In genomic region chr2:54512663-54513363, GRCh38 we compare ENCODE assay signal across 22 cellular contexts. TPM values are rescaled to one million over a fixed set of nuclear protein-coding genes. Genes with fewer than 3 reads are reported as not detected.
DNase-seq lines count a peak whose midpoint lies in the region; ATAC-seq and TF ChIP-seq lines count a peak whose summit lies in the region.
"Had no signal": no experiment of that assay in that cellular context is flagged by ENCODE, and none has a peak within 500 bp of the region (broad histone marks: within the 10 kb centered on the region; RNA-seq: fewer than 3 reads in every experiment).

No MANE protein-coding gene starts in this region.

- TF ChIP-seq CTCF in right atrium auricular region (IDR thresholded peaks at IDR 0.05) (no peak), liver (IDR thresholded peaks at IDR 0.05; ENCODE audit: low read depth, low read length, missing input control) (no peak)

- H3K9ac ChIP-seq in liver (ENCODE audit: low read depth in 1 of 2, low read length in 2 of 2), result no peak overlapping the region

- TF ChIP-seq RAD21 in liver (IDR thresholded peaks at IDR 0.05), result peak; percentile 5 to 18

- 69% methylated on average over 4 of the region's 4 CpGs for WGBS in liver

- H3K36me3 ChIP-seq in right atrium auricular region, result no peaks in the 10 kb centered on the region
- H3K36me3 ChIP-seq in liver (ENCODE audit: control insufficient read depth in 4 of 4, insufficient read depth in 3 of 4, low read depth in 1 of 4, low read length in 3 of 4), result peaks cover 0 to 2% (median 0%) of the 10 kb centered on the region in 4 donors
- H3K36me3 ChIP-seq: thyroid gland had no signal

- DNase-seq in Right ventricle myocardium superior (no peak), right atrium auricular region (ENCODE audit: low spot score) (no peak), NCI-H69 (lab: John Stamatoyannopoulos, UW) (peak; percentile 48), germinal center (ENCODE audit: low spot score) (no peak), NCI-H526 treated with DMSO at 0.1 percent for 48 hours (lab: John Stamatoyannopoulos, UW) (no peak)
- DNase-seq in activated CD4-positive, alpha-beta T cell treated with anti-CD3 and anti-CD28 coated beads for 1 hour, result no peak
- DNase-seq: activated naive CD4-positive, alpha-beta T cell; activated T-cell treated with anti-CD3 and anti-CD28 coated beads for 4 hours; aorta; CD4-positive, CD25-positive, alpha-beta regulatory T cell; DMS53; endodermal cell; heart right ventricle; KG1; mesendoderm; NCI-H1417 treated with DMSO at 0.1 percent for 48 hours; NCI-H446; T-cell had no signal

- no peaks in the 10 kb centered on the region for H3K27me3 ChIP-seq in right atrium auricular region
- no peaks in the 10 kb centered on the region for H3K27me3 ChIP-seq in liver (ENCODE audit: control insufficient read depth in 4 of 4, insufficient read depth in 4 of 4, low read length in 3 of 4)
- H3K27me3 ChIP-seq: heart right ventricle, thyroid gland had no signal

- H3K27ac ChIP-seq in right atrium auricular region (no peak overlapping the region), liver (ENCODE audit: low read depth in 1 of 2, low read length in 2 of 2) (peak overlapping the region in 1 of 2 donors; percentile 51)

- peaks cover 0 to 70% of the 10 kb centered on the region in 2 donors for H3K4me1 ChIP-seq in right atrium auricular region
- peaks cover 2 to 15% (median 11%) of the 10 kb centered on the region in 4 donors for H3K4me1 ChIP-seq in liver (ENCODE audit: control insufficient read depth in 4 of 4, insufficient read depth in 4 of 4, low read length in 3 of 4)

- H3K4me3 ChIP-seq in right atrium auricular region (no peak overlapping the region), liver (ENCODE audit: low read depth in 1 of 3, low read length in 3 of 3) (no peak overlapping the region)
- H3K4me3 ChIP-seq: heart right ventricle, thyroid gland had no signal

- ATAC-seq in Right ventricle myocardium superior (ENCODE audit: poor library complexity), result peak; percentile 4
- ATAC-seq in GM18873 (IDR thresholded peaks at IDR 0.05; ENCODE audit: low FRiP score, unreplicated experiment), result no peak
- ATAC-seq: natural killer cell treated with Interleukin-12 subunit alpha and Interleukin-12 subunit beta and Interleukin-15 and Interleukin-18, amount 100 ng/mL, for 72 hours had no signal

- H3K9me3 ChIP-seq in right atrium auricular region (no peaks in the 10 kb centered on the region), liver (ENCODE audit: control insufficient read depth in 4 of 4, low read length in 3 of 4) (no peaks in the 10 kb centered on the region)
- H3K9me3 ChIP-seq: heart right ventricle, thyroid gland had no signal

- intact Hi-C loops in Right ventricle myocardium superior (cut with DNase I), result loop anchor here (10.0 kb wide), 1 partner anchor 308 kb away; no protein-coding TSS in a partner anchor

TF ChIP-seq in liver, 16 proteins besides CTCF, POLR2A, EP300 and RAD21:
- TF ChIP-seq HNF4A (conservative IDR thresholded peaks at IDR 0.05) (peak; percentile 21 to 23), SP1 (IDR thresholded peaks at IDR 0.05) (no peak), YY1 (IDR thresholded peaks at IDR 0.05) (peak; percentile 31), HNF4G (IDR thresholded peaks at IDR 0.05) (no peak)
TF ChIP-seq in liver: peak in this region for 2.

RNA-seq across cellular contexts. Expression of gene SPTBN1, which starts 56.7 kb away (rescaled TPM):
- total RNA-seq in Right ventricle myocardium superior, result 391 TPM
- total RNA-seq in right atrium auricular region, result 100 to 1,000 TPM; 265 to 382 TPM
- 100 to 1,000 TPM in 1 of 2 donors, 10 to 100 TPM in 1; 87.1 to 191 TPM for total RNA-seq in liver
- 10 to 100 TPM; 44.8 to 64.6 TPM for polyA plus RNA-seq in liver
